ENCODE assay signal across 16 cellular contexts in the genomic region with DNA sequence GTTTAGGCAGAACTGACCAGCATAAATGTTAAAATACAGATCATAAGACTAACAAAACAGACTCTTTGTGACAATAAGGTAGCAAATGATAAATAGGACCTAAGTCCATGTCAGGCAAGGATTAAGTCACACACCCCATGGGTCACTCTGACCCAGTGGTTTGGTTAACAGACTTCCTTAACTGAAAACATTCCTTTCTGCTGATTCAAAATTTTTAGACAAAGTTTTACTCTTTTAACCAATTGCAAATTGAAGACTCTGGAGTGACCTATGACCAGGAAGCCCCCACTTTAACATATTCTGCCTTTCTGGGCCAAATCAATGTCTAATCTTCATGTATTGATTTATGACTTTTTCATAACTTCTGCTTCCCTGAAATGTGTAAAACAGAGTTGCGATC. TPM values are rescaled to one million over a fixed set of nuclear protein-coding genes. Genes with fewer than 3 reads are reported as not detected.
A peak's percentile ranks its signal among the peaks of the same experiment; 100 is the strongest.
DNase-seq lines count a peak whose midpoint lies in the region; TF ChIP-seq lines count a peak whose summit lies in the region.
"Had no signal": no experiment of that assay in that cellular context is flagged by ENCODE, and none has a peak within 500 bp of the region (broad histone marks: within the 10 kb centered on the region; RNA-seq: fewer than 3 reads in every experiment).

No MANE protein-coding gene starts in this region.

- TF ChIP-seq CTCF in cardiac fibroblast (IDR thresholded peaks at IDR 0.05; ENCODE audit: low read depth, low read length) (no peak), endodermal cell (conservative IDR thresholded peaks at IDR 0.05) (no peak)

- H3K9me3 ChIP-seq in mesodermal cell (ENCODE audit: control insufficient read depth, low read length) (no peaks in the 10 kb centered on the region), endodermal cell (ENCODE audit: control insufficient read depth, low read length) (no peaks in the 10 kb centered on the region)

- no peak overlapping the region for H3K4me3 Mint-ChIP-seq in activated CD4-positive, alpha-beta T cell treated with anti-CD3 and anti-CD28 coated beads, Interleukin-2, amount 10 ng/mL, durations not matched to agents 7 days and 5 days
- no peak overlapping the region for H3K4me3 Mint-ChIP-seq in endodermal cell
- H3K4me3 Mint-ChIP-seq: activated naive CD8-positive, alpha-beta T cell treated with anti-CD3 and anti-CD28 coated beads, Interleukin-2, amount 10 ng/mL, durations not matched to agents 7 days and 5 days; immature natural killer cell had no signal

- no peak overlapping the region for H3K4me3 ChIP-seq in cardiac fibroblast (replicated peaks in 1 of 2; ENCODE audit: low read depth in 2 of 2, low read length in 2 of 2)
- H3K4me3 ChIP-seq in mesodermal cell (ENCODE audit: extremely low read depth, insufficient read depth, low read length, poor library complexity, severe bottlenecking), result no peak overlapping the region
- H3K4me3 ChIP-seq in endodermal cell (ENCODE audit: low read length), result no peak overlapping the region
- H3K4me3 ChIP-seq: neural progenitor cell had no signal

- H3K27me3 Mint-ChIP-seq in activated CD4-positive, alpha-beta T cell treated with anti-CD3 and anti-CD28 coated beads, Interleukin-2, amount 10 ng/mL, durations not matched to agents 7 days and 5 days, result peaks cover 37% of the 10 kb centered on the region
- peaks cover 67% of the 10 kb centered on the region for H3K27me3 Mint-ChIP-seq in endodermal cell (ENCODE audit: insufficient read depth)

- CTCF ChIA-PET in activated CD4-positive, alpha-beta T cell treated with anti-CD3 and anti-CD28 coated beads, Interleukin-2, amount 10 ng/mL, durations not matched to agents 7 days and 5 days (lab: Charles Lee), result no interaction called here

- peak overlapping the region; percentile 82 for H3K27ac ChIP-seq in mesodermal cell (ENCODE audit: low read depth, low read length, severe bottlenecking)
- no peak overlapping the region for H3K27ac ChIP-seq in endodermal cell (ENCODE audit: low read depth, low read length)
- H3K27ac ChIP-seq: neural progenitor cell had no signal

- H3K9me3 Mint-ChIP-seq in activated CD4-positive, alpha-beta T cell treated with anti-CD3 and anti-CD28 coated beads, Interleukin-2, amount 10 ng/mL, durations not matched to agents 7 days and 5 days, result no peaks in the 10 kb centered on the region
- no peaks in the 10 kb centered on the region for H3K9me3 Mint-ChIP-seq in endodermal cell
- H3K9me3 Mint-ChIP-seq: activated naive CD8-positive, alpha-beta T cell treated with anti-CD3 and anti-CD28 coated beads, Interleukin-2, amount 10 ng/mL, durations not matched to agents 7 days and 5 days; immature natural killer cell had no signal

- H3K36me3 ChIP-seq in mesodermal cell (ENCODE audit: control insufficient read depth, insufficient read depth, low read length) (no peaks in the 10 kb centered on the region), endodermal cell (ENCODE audit: control insufficient read depth, insufficient read depth, low read length) (no peaks in the 10 kb centered on the region)
- H3K36me3 ChIP-seq: neural progenitor cell had no signal

- peaks cover 34% of the 10 kb centered on the region for H3K4me1 ChIP-seq in mesodermal cell (ENCODE audit: control insufficient read depth, insufficient read depth, low read length, poor library complexity, severe bottlenecking)
- H3K4me1 ChIP-seq in endodermal cell (ENCODE audit: control insufficient read depth, insufficient read depth, low read length), result no peaks in the 10 kb centered on the region

- DNase-seq in AG08396 (ENCODE audit: low spot score), result peak; percentile 57
- peak; percentile 17 for DNase-seq in LoVo (ENCODE audit: low spot score)
- peak; percentile 46 to 76 for DNase-seq in cardiac fibroblast (ENCODE audit: low read depth in 2 of 2)
- DNase-seq in mesenteric fat pad (ENCODE audit: low spot score), result no peak
- DNase-seq in activated CD4-positive, alpha-beta T cell treated with anti-CD3 and anti-CD28 coated beads, Interleukin-2, amount 10 ng/mL, durations not matched to agents 7 days and 5 days, result no peak
- no peak for DNase-seq in NCI-H2196 (lab: John Stamatoyannopoulos, UW; ENCODE audit: unreplicated experiment)
- DNase-seq in endodermal cell, result no peak
- DNase-seq: activated naive CD8-positive, alpha-beta T cell treated with anti-CD3 and anti-CD28 coated beads, Interleukin-2, amount 10 ng/mL, durations not matched to agents 7 days and 5 days; C1 segment of cervical spinal cord; immature natural killer cell; NCI-H187 treated with DMSO at 0.1 percent for 48 hours; NK-92 treated with Interleukin-12 subunit alpha and Interleukin-12 subunit beta, amount 100 ng/mL, for 24 hours; stimulated activated naive CD4-positive, alpha-beta T cell treated with Interleukin-2 at 50 U/mL for 16 hours; T-helper 2 cell had no signal

- 88 to 90% methylated on average over 1 of the region's 1 CpG for WGBS in mesodermal cell (ENCODE audit: insufficient coverage in 2 of 2), 2 experiments
- 81 to 83% methylated on average over 1 of the region's 1 CpG for WGBS in endodermal cell (ENCODE audit: insufficient coverage in 1 of 2, insufficient read length in 1 of 2), 2 experiments

- H3K9ac ChIP-seq in endodermal cell (ENCODE audit: extremely low read depth, low read length, poor library complexity, severe bottlenecking), result no peak overlapping the region
- H3K9ac ChIP-seq: neural progenitor cell had no signal

- POLR2A ChIA-PET in activated CD4-positive, alpha-beta T cell treated with anti-CD3 and anti-CD28 coated beads, Interleukin-2, amount 10 ng/mL, durations not matched to agents 7 days and 5 days (lab: Charles Lee), result no interaction called here

- peaks cover 46% of the 10 kb centered on the region for H3K27me3 ChIP-seq in endodermal cell (ENCODE audit: control insufficient read depth, insufficient read depth, low read length, poor library complexity, severe bottlenecking)

- H3K36me3 Mint-ChIP-seq in activated CD4-positive, alpha-beta T cell treated with anti-CD3 and anti-CD28 coated beads, Interleukin-2, amount 10 ng/mL, durations not matched to agents 7 days and 5 days (ENCODE audit: low read depth), result no peaks in the 10 kb centered on the region
- no peaks in the 10 kb centered on the region for H3K36me3 Mint-ChIP-seq in endodermal cell (ENCODE audit: low read depth)
- H3K36me3 Mint-ChIP-seq: activated naive CD8-positive, alpha-beta T cell treated with anti-CD3 and anti-CD28 coated beads, Interleukin-2, amount 10 ng/mL, durations not matched to agents 7 days and 5 days; immature natural killer cell had no signal

- peaks cover 5% of the 10 kb centered on the region for H3K4me1 Mint-ChIP-seq in activated CD4-positive, alpha-beta T cell treated with anti-CD3 and anti-CD28 coated beads, Interleukin-2, amount 10 ng/mL, durations not matched to agents 7 days and 5 days
- H3K4me1 Mint-ChIP-seq in endodermal cell, result peaks cover 15% of the 10 kb centered on the region

- H3K27ac Mint-ChIP-seq in activated CD4-positive, alpha-beta T cell treated with anti-CD3 and anti-CD28 coated beads, Interleukin-2, amount 10 ng/mL, durations not matched to agents 7 days and 5 days, result no peak overlapping the region
- H3K27ac Mint-ChIP-seq in endodermal cell, result no peak overlapping the region
- H3K27ac Mint-ChIP-seq: activated naive CD8-positive, alpha-beta T cell treated with anti-CD3 and anti-CD28 coated beads, Interleukin-2, amount 10 ng/mL, durations not matched to agents 7 days and 5 days; immature natural killer cell; neural progenitor cell had no signal

RNA-seq across cellular contexts. Expression of a gene that starts 4.9 kb away (rescaled TPM):
- 0.44 TPM for polyA plus RNA-seq in mesodermal cell (2013, experiment 1 of 2)
- 0.51 TPM for polyA plus RNA-seq in mesodermal cell (2013, experiment 2 of 2)
- total RNA-seq in mesenteric fat pad (not detected), endodermal cell (not detected)
- not detected for total RNA-seq in activated CD4-positive, alpha-beta T cell treated with anti-CD3 and anti-CD28 coated beads, Interleukin-2, amount 10 ng/mL, durations not matched to agents 7 days and 5 days
- not detected for polyA plus RNA-seq in endodermal cell (2013, experiment 1 of 2)
- polyA plus RNA-seq in endodermal cell (2013, experiment 2 of 2), result not detected
- total RNA-seq: activated naive CD8-positive, alpha-beta T cell treated with anti-CD3 and anti-CD28 coated beads, Interleukin-2, amount 10 ng/mL, durations not matched to agents 7 days and 5 days had no signal
- polyA plus RNA-seq: immature natural killer cell had no signal

Comparison
In these comparisons a context has a peak if more than half of its experiments do, and no peak if none do; other contexts are left out.
1. DNase-seq: peak in AG08396 (single experiment), LoVo (single experiment) and cardiac fibroblast (2 of 2); none in mesenteric fat pad (single experiment), activated CD4-positive, alpha-beta T cell treated with anti-CD3 and anti-CD28 coated beads, Interleukin-2, amount 10 ng/mL, durations not matched to agents 7 days and 5 days (single experiment), NCI-H2196 (single experiment) and endodermal cell (single experiment).